Comparison of ENCODE assay signal across 2 cellular contexts in genomic region chr5:53035868-53036381, GRCh38.
TF ChIP-seq lines count a peak whose summit lies in the region.

No MANE protein-coding gene starts in this region.

TF ChIP-seq in WTC11, 78 proteins besides CTCF, POLR2A, EP300 and RAD21 (continued from another document):
- TF ChIP-seq IRF1 (CRISPR knock-in tag; IDR thresholded peaks at IDR 0.05), result no peak
- no peak for TF ChIP-seq FOXP4 (CRISPR knock-in tag; IDR thresholded peaks at IDR 0.05)
- no peak for TF ChIP-seq ZNF671 (CRISPR knock-in tag; IDR thresholded peaks at IDR 0.05)
- no peak for TF ChIP-seq AFF4 (CRISPR knock-in tag; IDR thresholded peaks at IDR 0.05; ENCODE audit: borderline replicate concordance)
- TF ChIP-seq TCF7 (CRISPR knock-in tag; IDR thresholded peaks at IDR 0.05; ENCODE audit: low read depth), result no peak
- no peak for TF ChIP-seq SMAD3 (CRISPR knock-in tag; IDR thresholded peaks at IDR 0.05; ENCODE audit: borderline replicate concordance)
- TF ChIP-seq ELF4 (CRISPR knock-in tag; IDR thresholded peaks at IDR 0.05; ENCODE audit: low read depth), result no peak
- TF ChIP-seq ZNF219 (CRISPR knock-in tag; IDR thresholded peaks at IDR 0.05; ENCODE audit: borderline replicate concordance), result no peak
- TF ChIP-seq GRHL2 (CRISPR knock-in tag; IDR thresholded peaks at IDR 0.05; ENCODE audit: insufficient replicate concordance, severe bottlenecking), result no peak
- no peak for TF ChIP-seq JAZF1 (CRISPR knock-in tag; IDR thresholded peaks at IDR 0.05)
- TF ChIP-seq HMGA2 (CRISPR knock-in tag; IDR thresholded peaks at IDR 0.05), result no peak
- TF ChIP-seq SOX15 (CRISPR knock-in tag; IDR thresholded peaks at IDR 0.05), result no peak

TF ChIP-seq in HepG2, 621 proteins besides CTCF, POLR2A, EP300 and RAD21 (continued from another document):
- TF ChIP-seq PRDM10 (CRISPR knock-in tag; IDR thresholded peaks at IDR 0.05; ENCODE audit: low read depth) (no peak), ZNF24 (IDR thresholded peaks at IDR 0.05) (peak; percentile 88), SMC3 (IDR thresholded peaks at IDR 0.05; ENCODE audit: low read length) (peak; percentile 56), MAF1 (CRISPR knock-in tag; IDR thresholded peaks at IDR 0.05; ENCODE audit: borderline replicate concordance) (no peak), DNMT1 (CRISPR knock-in tag; IDR thresholded peaks at IDR 0.05) (no peak), STAG1 (CRISPR knock-in tag; IDR thresholded peaks at IDR 0.05) (peak; percentile 39; the same call in 1 of the 2 replicates)
